In genomic region chr1:116352349-116352813, GRCh38 we compare ENCODE assay signal across 16 cellular contexts. TPM values are rescaled to one million over a fixed set of nuclear protein-coding genes. Genes with fewer than 3 reads are reported as not detected.
A peak's percentile ranks its signal among the peaks of the same experiment; 100 is the strongest.
DNase-seq lines count a peak whose midpoint lies in the region; ATAC-seq and TF ChIP-seq lines count a peak whose summit lies in the region.
"Had no signal": no experiment of that assay in that cellular context is flagged by ENCODE, and none has a peak within 500 bp of the region (broad histone marks: within the 10 kb centered on the region; RNA-seq: fewer than 3 reads in every experiment).

No MANE protein-coding gene starts in this region.

- H3K4me1 ChIP-seq in mucosa of descending colon (ENCODE audit: low read depth), result no peaks in the 10 kb centered on the region
- H3K4me1 ChIP-seq: adrenal gland, gastroesophageal sphincter, tibial nerve had no signal

- no peaks in the 10 kb centered on the region for H3K36me3 ChIP-seq in mucosa of descending colon (ENCODE audit: low read depth)
- H3K36me3 ChIP-seq: adrenal gland, gastroesophageal sphincter, tibial nerve had no signal

- H3K9me3 ChIP-seq in mucosa of descending colon, result no peaks in the 10 kb centered on the region
- H3K9me3 ChIP-seq: adrenal gland, gastroesophageal sphincter, SK-N-SH, tibial nerve had no signal

- intact Hi-C loops in mucosa of descending colon (cut with DNase I, micrococcal nuclease), result no loop called here

- DNase-seq in GM12865 (ENCODE audit: low read depth) (peak; percentile 22), erythroblast (lab: John Stamatoyannopoulos, UW) (no peak), GM19240 (ENCODE audit: insufficient read length, low spot score) (no peak), NCI-H2196 (lab: John Stamatoyannopoulos, UW; ENCODE audit: unreplicated experiment) (no peak), mucosa of descending colon (no peak)
- DNase-seq in activated naive CD4-positive, alpha-beta T cell treated with anti-CD3 and anti-CD28 coated beads, Interleukin-2, amount 50 U/mL, for 16 hours, result peak; percentile 27
- DNase-seq: activated B cell treated with CpG ODN at 0.5 μM for 24 hours; adrenal gland; CD8-positive, alpha-beta T cell; cortex of kidney; SK-N-SH had no signal

- ATAC-seq in GM18909 (IDR thresholded peaks at IDR 0.05; ENCODE audit: poor library complexity, unreplicated experiment) (peak; percentile 83), HG03066 (IDR thresholded peaks at IDR 0.05; ENCODE audit: low read depth, unreplicated experiment) (peak; percentile 68), mucosa of descending colon (no peak)
- ATAC-seq: CD8-positive, alpha-beta T cell; gastroesophageal sphincter; sciatic nerve had no signal

- no peak for TF ChIP-seq POLR2A in erythroblast (IDR thresholded peaks at IDR 0.05; ENCODE audit: low read length)

- H3K4me3 ChIP-seq in GM12865 (ENCODE audit: low read depth, low read length) (no peak overlapping the region), mucosa of descending colon (no peak overlapping the region)
- H3K4me3 ChIP-seq: adrenal gland, gastroesophageal sphincter, tibial nerve had no signal

- TF ChIP-seq CTCF in GM12865 (IDR thresholded peaks at IDR 0.05; ENCODE audit: insufficient read depth, low read depth, low read length, missing control alignments) (no peak), mucosa of descending colon (IDR thresholded peaks at IDR 0.05) (no peak)

RNA-seq across cellular contexts. Expression of gene ATP1A1, which starts 20.7 kb away (rescaled TPM):
- 1,000 to 10,000 TPM; 1,136 to 3,461 (median 1,634) TPM for total RNA-seq in mucosa of descending colon

Comparison
In these comparisons a context has a peak if more than half of its experiments do, and no peak if none do; other contexts are left out.
1. DNase-seq: peak in GM12865 (single experiment) and activated naive CD4-positive, alpha-beta T cell treated with anti-CD3 and anti-CD28 coated beads, Interleukin-2, amount 50 U/mL, for 16 hours (single experiment); none in erythroblast (0 of 2), GM19240 (single experiment), NCI-H2196 (single experiment) and mucosa of descending colon (0 of 3).